ENCODE assay signal across 24 cellular contexts in the genomic region with DNA sequence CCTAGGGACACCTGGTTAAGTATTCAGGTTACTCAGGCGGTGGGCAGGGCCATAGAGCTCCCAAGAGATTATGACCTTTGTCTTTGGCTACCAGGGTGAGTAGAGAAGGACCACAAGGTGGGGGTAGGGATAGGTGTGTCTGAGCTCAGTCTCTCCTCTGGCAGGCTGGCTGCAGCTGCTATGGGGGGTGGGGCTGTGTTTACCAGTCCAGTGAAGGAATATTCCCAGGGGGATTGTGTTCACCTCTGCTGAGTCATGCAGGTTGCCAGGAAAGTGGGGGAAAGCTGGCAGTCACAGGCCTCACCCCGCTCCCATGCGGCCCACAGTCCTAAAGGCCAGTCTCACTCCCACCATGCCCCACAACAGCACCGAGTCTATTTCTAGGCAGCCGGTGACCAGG. TPM values are rescaled to one million over a fixed set of nuclear protein-coding genes. Genes with fewer than 3 reads are reported as not detected.
DNase-seq lines count a peak whose midpoint lies in the region; ATAC-seq, FAIRE-seq and TF ChIP-seq lines count a peak whose summit lies in the region.
"Had no signal": no experiment of that assay in that cellular context is flagged by ENCODE, and none has a peak within 500 bp of the region (broad histone marks: within the 10 kb centered on the region; RNA-seq: fewer than 3 reads in every experiment).

No MANE protein-coding gene starts in this region.

- in situ Hi-C loops in HepG2 (cut with HindIII; ENCODE audit: extremely low pct_ligation_motif_present, low pct_unique_long_range_greater_than_20kb) (loop anchor here (5.0 to 25.0 kb wide), 2 partner anchors 213 to 933 kb away; a partner anchor contains a TSS), transverse colon (cut with MboI; ENCODE audit: low pct_ligation_motif_present in 1 of 4, low pct_unique_long_range_greater_than_20kb in 1 of 4, low sequenced_read_pairs in 3 of 4) (loop anchor here (10.0 to 25.0 kb wide), 3 partner anchors 180 to 208 kb away; a partner anchor contains a TSS)

- CTCF ChIA-PET in HepG2 (lab: Yijun Ruan, JAX; ENCODE audit: low intra/inter-chr PET ratio, low total read pairs): no interaction called here

- no peak overlapping the region for H3K9ac ChIP-seq in HepG2 (ENCODE audit: insufficient read depth, low read depth, low read length)
- H3K9ac ChIP-seq: parathyroid adenoma had no signal

- TF ChIP-seq POLR2A in HepG2 (IDR thresholded peaks at IDR 0.05; ENCODE audit: insufficient read depth in 1 of 2, low read depth in 2 of 2, low read length in 2 of 2): no peak
- no peak for TF ChIP-seq POLR2A in right lobe of liver (IDR thresholded peaks at IDR 0.05)
- TF ChIP-seq POLR2A in transverse colon (IDR thresholded peaks at IDR 0.05): no peak

- no peaks in the 10 kb centered on the region for H3K27me3 ChIP-seq in HepG2 (ENCODE audit: control insufficient read depth in 1 of 2, insufficient read depth in 2 of 2, low read length in 2 of 2)
- H3K27me3 ChIP-seq in right lobe of liver: no peaks in the 10 kb centered on the region
- no peaks in the 10 kb centered on the region for H3K27me3 ChIP-seq in WERI-Rb-1 (ENCODE audit: insufficient read depth, low read depth, severe bottlenecking)
- no peaks in the 10 kb centered on the region for H3K27me3 ChIP-seq in transverse colon
- H3K27me3 ChIP-seq: foreskin keratinocyte had no signal

- no peak overlapping the region for H2AFZ ChIP-seq in HepG2 (ENCODE audit: low read length)
- H2AFZ ChIP-seq: parathyroid adenoma had no signal

- WGBS in HepG2 (ENCODE audit: low lambda C conversion rate): 81% methylated on average over 3 of the region's 5 CpGs
- 100% methylated on average over 1 of the region's 5 CpGs for WGBS in right lobe of liver (ENCODE audit: insufficient coverage, low coverage, low lambda C conversion rate, missing lambda C conversion rate)
- 88% methylated on average over 5 of the region's 5 CpGs; no CpG with 5 or more reads in 1 of the 2 donors for WGBS in transverse colon (ENCODE audit: low coverage in 1 of 2), 2 donors

- H3K4me2 ChIP-seq in HepG2 (ENCODE audit: low read depth, low read length): no peak overlapping the region

- FAIRE-seq in HepG2 (lab: Jason Lieb, UNC): no peak
- FAIRE-seq: TTC549 had no signal

- H3K27ac ChIP-seq in HepG2 (ENCODE audit: extremely low read length, insufficient read depth, low read length) (no peak overlapping the region), right lobe of liver (no peak overlapping the region), WERI-Rb-1 (no peak overlapping the region), transverse colon (no peak overlapping the region)
- H3K27ac ChIP-seq: cardiac muscle cell, foreskin keratinocyte, parathyroid adenoma, RWPE1 had no signal

- no peaks in the 10 kb centered on the region for H3K36me3 ChIP-seq in HepG2 (replicated peaks in 1 of 2; ENCODE audit: control insufficient read depth in 1 of 2, insufficient read depth in 2 of 2, low read length in 2 of 2)
- no peaks in the 10 kb centered on the region for H3K36me3 ChIP-seq in right lobe of liver
- H3K36me3 ChIP-seq in WERI-Rb-1: no peaks in the 10 kb centered on the region
- no peaks in the 10 kb centered on the region for H3K36me3 ChIP-seq in transverse colon
- H3K36me3 ChIP-seq: cardiac muscle cell had no signal

- H3K4me3 ChIP-seq in HepG2 (replicated peaks in 1 of 3; ENCODE audit: insufficient read depth in 1 of 3, low read depth in 2 of 3, low read length in 3 of 3): no peak overlapping the region
- no peak overlapping the region for H3K4me3 ChIP-seq in right lobe of liver
- H3K4me3 ChIP-seq in WERI-Rb-1 (ENCODE audit: low read depth, low read length): no peak overlapping the region
- no peak overlapping the region for H3K4me3 ChIP-seq in transverse colon
- H3K4me3 ChIP-seq: cardiac muscle cell had no signal

- intact Hi-C loops in HepG2 (cut with micrococcal nuclease; ENCODE audit: unreplicated experiment) (loop anchor here (5.0 kb wide), 1 partner anchor 173 kb away; no protein-coding TSS in a partner anchor), right lobe of liver (cut with DNase I) (no loop called here), transverse colon (cut with DNase I; ENCODE audit: low total_unique reads) (no loop called here)

- TF ChIP-seq CTCF in HepG2 (CRISPR knock-in tag; IDR thresholded peaks at IDR 0.05): no peak
- no peak for TF ChIP-seq CTCF in right lobe of liver (IDR thresholded peaks at IDR 0.05)
- TF ChIP-seq CTCF in WERI-Rb-1 (IDR thresholded peaks at IDR 0.05; ENCODE audit: low read depth, low read length): no peak
- TF ChIP-seq CTCF in transverse colon (IDR thresholded peaks at IDR 0.05): no peak

- H3K4me1 ChIP-seq in HepG2 (ENCODE audit: insufficient read depth, low read length): peaks cover 24% of the 10 kb centered on the region
- H3K4me1 ChIP-seq in right lobe of liver: no peaks in the 10 kb centered on the region
- peaks cover 0 to 4% (median 0%) of the 10 kb centered on the region in 4 donors for H3K4me1 ChIP-seq in transverse colon
- H3K4me1 ChIP-seq: foreskin keratinocyte, parathyroid adenoma had no signal

- no peaks in the 10 kb centered on the region for H3K79me2 ChIP-seq in HepG2 (ENCODE audit: insufficient read depth, low read length)
- H3K79me2 ChIP-seq: parathyroid adenoma had no signal

- H4K20me1 ChIP-seq in HepG2 (ENCODE audit: insufficient read depth, low read length): no peaks in the 10 kb centered on the region

- ATAC-seq in HepG2 (peak; percentile 62), right lobe of liver (no peak)
- ATAC-seq: foreskin keratinocyte, natural killer cell had no signal

- no TSS peak for BruUV-seq in HepG2 (replicated peaks; lab: Mats Ljungman, UMichigan)

- TF ChIP-seq EP300 in HepG2 (IDR thresholded peaks at IDR 0.05; ENCODE audit: low read depth in 2 of 2, low read length in 2 of 2) (no peak), HepG2 (CRISPR knock-in tag; IDR thresholded peaks at IDR 0.05; ENCODE audit: borderline replicate concordance) (no peak), transverse colon (IDR thresholded peaks at IDR 0.05; ENCODE audit: low read depth) (no peak)

- TF ChIP-seq RAD21 in HepG2 (CRISPR knock-in tag; IDR thresholded peaks at IDR 0.05): no peak

- no peaks in the 10 kb centered on the region for H3K9me3 ChIP-seq in HepG2 (ENCODE audit: low read length)
- no peaks in the 10 kb centered on the region for H3K9me3 ChIP-seq in right lobe of liver
- no peaks in the 10 kb centered on the region for H3K9me3 ChIP-seq in WERI-Rb-1 (ENCODE audit: severe bottlenecking)
- no peaks in the 10 kb centered on the region for H3K9me3 ChIP-seq in transverse colon

- peak; percentile 41 for DNase-seq in HepG2 (ENCODE audit: low spot score)
- DNase-seq in right lobe of liver: no peak
- peak; percentile 41 for DNase-seq in NCI-H2107 (lab: John Stamatoyannopoulos, UW)
- peak; percentile 38 for DNase-seq in WERI-Rb-1
- DNase-seq in T-helper 9 cell: no peak
- no peak for DNase-seq in globus pallidus (ENCODE audit: low spot score)
- no peak for DNase-seq in transverse colon
- DNase-seq in activated CD4-positive, CD25-positive, alpha-beta regulatory T cell treated with anti-CD3 and anti-CD28 coated beads, Interleukin-2, amount 50 U/mL, for 72 hours: no peak
- DNase-seq: activated CD4-positive, alpha-beta T cell treated with anti-CD3 and anti-CD28 coated beads, Interleukin-2, amount 10 ng/mL, durations not matched to agents 7 days and 5 days; activated CD8-positive, alpha-beta memory T cell treated with anti-CD3 and anti-CD28 coated beads, Interleukin-2, amount 50 U/mL, for 4 hours; activated effector memory CD4-positive, alpha-beta T cell treated with Interleukin-2 at 50 U/mL for 16 hours; CD4-positive, alpha-beta T cell; dermis blood vessel endothelial cell; foreskin keratinocyte; kidney glomerular epithelial cell; natural killer cell; NCI-H1930; NK-92 treated with Interleukin-12 subunit alpha and Interleukin-12 subunit beta, amount 100 ng/mL, for 24 hours; stimulated activated CD4-positive, alpha-beta T cell treated with anti-CD3 and anti-CD28 coated beads, Interleukin-1b, Interleukin-23, amount 100 ng/mL, for 48 hours; stimulated activated naive CD4-positive, alpha-beta T cell had no signal

- POLR2A ChIA-PET in HepG2 (lab: Yijun Ruan, JAX): no interaction called here

TF ChIP-seq in HepG2, 621 proteins besides CTCF, POLR2A, EP300 and RAD21 (continues in another document):
- TF ChIP-seq ZNF431 (CRISPR knock-in tag; IDR thresholded peaks at IDR 0.05; ENCODE audit: borderline replicate concordance, low read depth) (no peak), NFE2L2 (IDR thresholded peaks at IDR 0.05; ENCODE audit: low read length) (peak; percentile 41; the same call in 1 of the 2 replicates), ZC3H13 (CRISPR knock-in tag; IDR thresholded peaks at IDR 0.05) (no peak), FOSL2 (CRISPR knock-in tag; IDR thresholded peaks at IDR 0.05) (peak; percentile 65)

RNA-seq across cellular contexts. Expression of a gene that starts 53.6 kb away (rescaled TPM):
- total RNA-seq in HepG2 (2016; rRNA removed; fragmentation: Illumina TruSeq; extraction: Trizol) (0.10 and 0.38 TPM in 2 replicates), right lobe of liver (1 to 10 TPM in 2 of 6 experiments, under 1 TPM in 4; 0.29 to 1.3 (median 0.52) TPM), transverse colon (1 to 10 TPM; 1.1 to 7.8 (median 4.0) TPM)
- not detected in 2 replicates for total RNA-seq in HepG2 (2016; cell fraction: cytosol; rRNA removed; fragmentation: Illumina TruSeq; extraction: Trizol; ENCODE audit: low read depth)
- 0.12 and 0.35 TPM in 2 replicates for total RNA-seq in HepG2 (2016; cell fraction: insoluble cytoplasmic fraction; rRNA removed; fragmentation: Illumina TruSeq; extraction: Trizol)
- total RNA-seq in HepG2 (2016; cell fraction: membrane; rRNA removed; fragmentation: Illumina TruSeq; extraction: Trizol): 0.03 TPM in 1 of 2 replicates, not detected in the other
- 2.4 and 2.5 TPM in 2 replicates for total RNA-seq in HepG2 (2016; cell fraction: nucleus; rRNA removed; fragmentation: Illumina TruSeq; extraction: Trizol)
- polyA plus RNA-seq in HepG2 (2011; rRNA removed): 0.09 and 0.13 TPM in 2 replicates
- 0.01 TPM in 1 of 2 replicates, not detected in the other for polyA plus RNA-seq in HepG2 (2011; cell fraction: cytosol; rRNA removed)
- polyA plus RNA-seq in HepG2 (2011; cell fraction: nucleus; rRNA removed): 0.74 and 1.0 TPM in 2 replicates
- 0.04 TPM in 1 of 2 replicates, not detected in the other for polyA plus RNA-seq in HepG2 (2012)
- not detected in 2 replicates for polyA plus RNA-seq in HepG2 (2016; cell fraction: cytosol; fragmentation: Illumina TruSeq; extraction: Trizol; ENCODE audit: low read depth)
- not detected in 2 replicates for polyA plus RNA-seq in HepG2 (2016; cell fraction: insoluble cytoplasmic fraction; fragmentation: Illumina TruSeq; extraction: Trizol; ENCODE audit: low read depth)
- not detected in 2 replicates for polyA plus RNA-seq in HepG2 (2016; cell fraction: membrane; fragmentation: Illumina TruSeq; extraction: Trizol; ENCODE audit: low read depth)
- 0.11 TPM in 1 of 2 replicates, not detected in the other for polyA plus RNA-seq in HepG2 (2016; cell fraction: nucleus; fragmentation: Illumina TruSeq; extraction: Trizol; ENCODE audit: insufficient read depth, low read depth)
- polyA minus RNA-seq in HepG2 (2011; rRNA and poly(A)+ RNA removed; ENCODE audit: low replicate concordance): 1.6 and 1.9 TPM in 2 replicates
- 0.09 and 0.10 TPM in 2 replicates for polyA minus RNA-seq in HepG2 (2011; cell fraction: cytosol; rRNA and poly(A)+ RNA removed)
- 17.4 and 20.1 TPM in 2 replicates for polyA minus RNA-seq in HepG2 (2011; cell fraction: nucleus; rRNA and poly(A)+ RNA removed)
- polyA plus RNA-seq: foreskin keratinocyte had no signal

Comparison
In these comparisons a context has a peak if more than half of its experiments do, and no peak if none do; other contexts are left out.
1. DNase-seq: peak in HepG2 (single experiment), NCI-H2107 (single experiment) and WERI-Rb-1 (single experiment); none in right lobe of liver (0 of 3), T-helper 9 cell (single experiment), globus pallidus (single experiment), transverse colon (single experiment) and activated CD4-positive, CD25-positive, alpha-beta regulatory T cell treated with anti-CD3 and anti-CD28 coated beads, Interleukin-2, amount 50 U/mL, for 72 hours (single experiment).